Comparison of ENCODE assay signal across 7 cellular contexts in genomic region chr12:96720363-96720705, GRCh38.
A peak's percentile ranks its signal among the peaks of the same experiment; 100 is the strongest.
DNase-seq lines count a peak whose midpoint lies in the region; ATAC-seq and TF ChIP-seq lines count a peak whose summit lies in the region.

No MANE protein-coding gene starts in this region.

- intact Hi-C loops in sigmoid colon (cut with DNase I), result no loop called here

- TF ChIP-seq POLR2A in sigmoid colon (IDR thresholded peaks at IDR 0.05), result no peak

- no peak for TF ChIP-seq EP300 in sigmoid colon (IDR thresholded peaks at IDR 0.05)

- peak; percentile 70 for ATAC-seq in GM21515 (IDR thresholded peaks at IDR 0.05; ENCODE audit: unreplicated experiment)

- H3K27me3 ChIP-seq in HL-60 (ENCODE audit: insufficient read depth, poor library complexity, severe bottlenecking) (no peaks in the 10 kb centered on the region), sigmoid colon (no peaks in the 10 kb centered on the region)

- POLR2A ChIA-PET in GM10248 (lab: Yijun Ruan, JAX), result interaction anchor here (0.5 kb wide), 1 partner anchor 1873 kb away, joined by 5 read pairs; no protein-coding TSS in a partner anchor

- no peaks in the 10 kb centered on the region for H3K9me3 ChIP-seq in sigmoid colon

- DNase-seq in GM10248 (ENCODE audit: extremely low spot score) (peak; percentile 38), HL-60 (ENCODE audit: low read depth in 1 of 2, low spot score in 1 of 2) (peak in 1 of 2 experiments; percentile 26), T-helper 9 cell (peak; percentile 2), epithelial cell of proximal tubule (ENCODE audit: low read depth) (no peak), sigmoid colon (no peak), NCI-H82 treated with DMSO at 0.1 percent for 48 hours (lab: John Stamatoyannopoulos, UW; ENCODE audit: unreplicated experiment) (no peak)

- WGBS in sigmoid colon, 2 donors, result 57 to 59% methylated on average over 9 of the region's 9 CpGs

- no peak for TF ChIP-seq CTCF in GM10248 (IDR thresholded peaks at IDR 0.05; ENCODE audit: control extremely low read depth, extremely low read depth, low read depth, missing control alignments)
- no peak for TF ChIP-seq CTCF in HL-60 (IDR thresholded peaks at IDR 0.05; ENCODE audit: insufficient read depth, low read length)
- peak; percentile 11 for TF ChIP-seq CTCF in epithelial cell of proximal tubule (conservative IDR thresholded peaks at IDR 0.05; ENCODE audit: low read depth, low read length)
- no peak for TF ChIP-seq CTCF in sigmoid colon (IDR thresholded peaks at IDR 0.05)

- peak overlapping the region; percentile 18 for H3K27ac ChIP-seq in HL-60 (replicated peaks)
- peak overlapping the region in 2 of 4 donors; percentile 15 to 26 for H3K27ac ChIP-seq in sigmoid colon

- CTCF ChIA-PET in GM10248 (lab: Yijun Ruan, JAX), result interaction anchor here (0.8 to 1.6 kb wide), 2 partner anchors 12 to 44 kb away, joined by 3 to 5 read pairs; no protein-coding TSS in a partner anchor

- no peaks in the 10 kb centered on the region for H3K36me3 ChIP-seq in sigmoid colon

- H3K4me1 ChIP-seq in sigmoid colon, result no peaks in the 10 kb centered on the region

- H3K4me3 ChIP-seq in HL-60 (replicated peaks; ENCODE audit: insufficient read depth, low read length) (peak overlapping the region; percentile 41), epithelial cell of proximal tubule (ENCODE audit: low read depth, low read length) (peak overlapping the region; percentile 42), sigmoid colon (peak overlapping the region; percentile 16 to 41 (median 28))

Comparison
In these comparisons a context has a peak if more than half of its experiments do, and no peak if none do; other contexts are left out.
1. DNase-seq: peak in GM10248 (single experiment) and T-helper 9 cell (single experiment); none in epithelial cell of proximal tubule (single experiment), sigmoid colon (single experiment) and NCI-H82 treated with DMSO at 0.1 percent for 48 hours (single experiment).
2. Peak in every context shown above with its lines, with median percentiles within 50 percentile points of each other: H3K4me3 ChIP-seq.